8 cellular contexts compared by ENCODE assay signal in genomic region chr19:16185123-16185924, GRCh38. TPM values are rescaled to one million over a fixed set of nuclear protein-coding genes. Genes with fewer than 3 reads are reported as not detected.
DNase-seq lines count a peak whose midpoint lies in the region; ATAC-seq, FAIRE-seq and TF ChIP-seq lines count a peak whose summit lies in the region.

FAM32A (plus strand) TSS chr19:16185410; CDS start chr19:16185443, 33 bp downstream.

- peak; percentile 97 to 98 for DNase-seq in AML-193 (lab: John Stamatoyannopoulos, UW)
- peak; percentile 93 for DNase-seq in NCI-H510A (lab: John Stamatoyannopoulos, UW)
- DNase-seq in activated CD4-positive, alpha-beta T cell treated with anti-CD3 and anti-CD28 coated beads for 1 hour = peak; percentile 98
- peak; percentile 99 for DNase-seq in cerebellum (ENCODE audit: low spot score)
- peak; percentile 97 for DNase-seq in keratinocyte (ENCODE audit: low read depth, low spot score)
- peak; percentile 94 to 98 for DNase-seq in stimulated activated CD4-positive, alpha-beta T cell treated with anti-CD3 and anti-CD28 coated beads, Interleukin-15, amount 100 ng/mL, for 1 hour (ENCODE audit: low read depth in 1 of 2, low spot score in 1 of 2)

- H3K36me3 ChIP-seq in keratinocyte (ENCODE audit: control insufficient read depth in 2 of 2, extremely low read depth in 1 of 2, insufficient read depth in 2 of 2, low read length in 2 of 2) = peaks cover 12 to 20% of the 10 kb centered on the region in 2 experiments

- no peaks in the 10 kb centered on the region for H3K9me3 ChIP-seq in keratinocyte (ENCODE audit: control insufficient read depth, low read depth, low read length)

- H3K79me2 ChIP-seq in keratinocyte (ENCODE audit: control insufficient read depth, insufficient read depth, low read length) = peaks cover 34% of the 10 kb centered on the region

- TF ChIP-seq POLR2A in GM19099 (IDR thresholded peaks at IDR 0.05; ENCODE audit: extremely low read depth, insufficient read length, low read depth) = peak; percentile 75

- no peaks in the 10 kb centered on the region for H3K9me1 ChIP-seq in keratinocyte (ENCODE audit: control insufficient read depth, extremely low read depth, insufficient read depth, low read length)

- no peak for TF ChIP-seq CTCF in keratinocyte (optimal IDR thresholded peaks at IDR 0.05 in 1 of 3, IDR thresholded peaks at IDR 0.05 in 1 of 3, conservative IDR thresholded peaks at IDR 0.05 in 1 of 3; ENCODE audit: extremely low read depth in 1 of 3, insufficient read depth in 2 of 3, low read length in 3 of 3)

- dilution Hi-C loops in keratinocyte (cut with MboI; ENCODE audit: extremely low pct_ligation_motif_present, low sequenced_read_pairs) = no loop called here

- peak; percentile 83 for ATAC-seq in HG03432 (IDR thresholded peaks at IDR 0.05; ENCODE audit: unreplicated experiment)

- H2AFZ ChIP-seq in keratinocyte (ENCODE audit: control insufficient read depth, low read length) = peak within 1 kb of the TSS; percentile 81

- H3K4me1 ChIP-seq in keratinocyte (ENCODE audit: control insufficient read depth, extremely low read depth, insufficient read depth, low read length) = peaks cover 14% of the 10 kb centered on the region

- peak within 1 kb of the TSS; percentile 93 for H3K9ac ChIP-seq in keratinocyte (ENCODE audit: control insufficient read depth, extremely low read depth, insufficient read depth, low read length)

- FAIRE-seq in keratinocyte (lab: Jason Lieb, UNC) = peak; percentile 87

- peak within 1 kb of the TSS; percentile 86 for H3K27ac ChIP-seq in keratinocyte (ENCODE audit: control insufficient read depth, insufficient read depth, low read length)

- peak within 1 kb of the TSS; percentile 95 to 97 (median 96) for H3K4me3 ChIP-seq in keratinocyte (ENCODE audit: control insufficient read depth in 2 of 3, extremely low read depth in 1 of 3, insufficient read depth in 2 of 3, low read depth in 1 of 3, low read length in 3 of 3)

- peak within 1 kb of the TSS; percentile 92 for H3K4me2 ChIP-seq in keratinocyte (ENCODE audit: control insufficient read depth, extremely low read depth, insufficient read depth, low read depth, low read length)

- no peaks in the 10 kb centered on the region for H3K27me3 ChIP-seq in keratinocyte (ENCODE audit: control insufficient read depth, extremely low read depth, insufficient read depth, low read length)

- H4K20me1 ChIP-seq in keratinocyte (ENCODE audit: control insufficient read depth, extremely low read depth, insufficient read depth, low read length) = no peaks in the 10 kb centered on the region

RNA-seq across cellular contexts. Expression of gene FAM32A, which starts in this region (rescaled TPM):
- total RNA-seq in cerebellum = 70.4 TPM
- 105 to 114 TPM (median 106 TPM) in 3 replicates for polyA plus RNA-seq in keratinocyte
- 105 TPM for polyA plus RNA-seq in keratinocyte (2011; ENCODE audit: low read depth)
- 137 and 141 TPM in 2 replicates for polyA plus RNA-seq in keratinocyte (2011; cell fraction: cytosol; rRNA removed)
- polyA plus RNA-seq in keratinocyte (2011; cell fraction: nucleus; rRNA removed) = 66.6 and 67.2 TPM in 2 replicates
- 67.5 and 73.7 TPM in 2 replicates for polyA plus RNA-seq in keratinocyte (2012; ENCODE audit: low replicate concordance)
- 29.5 to 43.8 TPM (median 40.4 TPM) in 3 replicates for polyA minus RNA-seq in keratinocyte
- 33.4 TPM for polyA minus RNA-seq in keratinocyte (2011; cell fraction: cytosol; rRNA and poly(A)+ RNA removed)
- polyA minus RNA-seq in keratinocyte (2011; cell fraction: nucleus; rRNA and poly(A)+ RNA removed) = 14.0 and 15.7 TPM in 2 replicates

Comparison
In these comparisons a context has a peak if more than half of its experiments do, and no peak if none do; other contexts are left out.
1. Peak in every context shown above with its lines: DNase-seq, ATAC-seq, H3K4me3 ChIP-seq and H3K27ac ChIP-seq.